ENCODE assay signal across 8 cellular contexts in the genomic region with DNA sequence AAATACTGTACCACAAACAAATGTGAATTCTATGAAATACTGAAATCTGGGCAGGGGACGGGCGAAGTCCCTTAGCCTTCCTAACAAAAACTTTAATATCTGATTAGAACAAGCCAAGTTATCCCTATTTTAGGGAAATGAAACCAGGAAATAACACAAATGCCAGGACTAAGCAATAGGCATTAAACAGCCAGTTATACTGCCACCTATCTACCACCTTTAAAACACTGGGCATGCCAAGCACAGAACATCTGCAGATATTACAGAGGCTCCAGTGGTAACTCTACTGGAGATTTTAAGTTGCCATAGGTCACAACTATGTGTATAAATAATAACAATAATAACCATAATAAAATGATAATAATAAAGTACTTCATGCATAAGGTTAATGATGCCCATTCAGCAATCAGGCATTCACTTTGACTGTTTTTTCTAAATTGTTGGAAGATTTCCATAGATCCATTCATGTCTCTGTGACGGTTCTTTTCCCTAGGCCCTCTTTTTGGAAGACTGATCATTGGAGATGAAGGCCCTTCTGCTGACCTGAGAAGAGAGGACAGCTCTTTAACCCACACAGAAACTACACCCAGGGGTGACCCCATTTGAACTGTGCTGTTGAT.
A peak's percentile ranks its signal among the peaks of the same experiment; 100 is the strongest.
DNase-seq lines count a peak whose midpoint lies in the region; ATAC-seq, FAIRE-seq and TF ChIP-seq lines count a peak whose summit lies in the region.

No MANE protein-coding gene starts in this region.

- H3K4me1 ChIP-seq in neuronal stem cell (ENCODE audit: control insufficient read depth in 2 of 2, insufficient read depth in 1 of 2, low read depth in 1 of 2, low read length in 2 of 2), result no peaks in the 10 kb centered on the region

- H3K14ac ChIP-seq in neuronal stem cell (ENCODE audit: low read length), result no peak overlapping the region

- H2BK5ac ChIP-seq in neuronal stem cell (ENCODE audit: low read length), result no peak overlapping the region

- no peak overlapping the region for H4K8ac ChIP-seq in neuronal stem cell (ENCODE audit: low read depth, low read length)

- H4K91ac ChIP-seq in neuronal stem cell (ENCODE audit: low read depth, low read length, poor library complexity), result no peak overlapping the region

- H3K4me3 ChIP-seq in neuronal stem cell (ENCODE audit: low read length in 2 of 2), result no peak overlapping the region

- H3K9ac ChIP-seq in neuronal stem cell (ENCODE audit: low read depth, low read length, poor library complexity), result no peak overlapping the region

- no peak overlapping the region for H3K18ac ChIP-seq in neuronal stem cell (ENCODE audit: low read length)

- no peak overlapping the region for H2AK5ac ChIP-seq in neuronal stem cell (ENCODE audit: low read depth, low read length)

- no peaks in the 10 kb centered on the region for H3K4me1 Mint-ChIP-seq in T-helper 2 cell treated with Interferon-gamma antibody and Interleukin-4, amounts not matched to agents 5 μg/mL and 100 μg/mL, for 36 hours (ENCODE audit: low read depth)

- WGBS in neuronal stem cell (ENCODE audit: extremely low coverage in 2 of 2, insufficient read length in 2 of 2, insufficient replicate concordance in 1 of 2), 2 donors, result no CpG with 5 or more reads among the region's 3 CpGs

- DNase-seq in kidney glomerular epithelial cell (lab: John Stamatoyannopoulos, UW) (peak; percentile 32), neuronal stem cell (ENCODE audit: low spot score) (no peak)
- no peak for DNase-seq in T-helper 2 cell treated with Interferon-gamma antibody and Interleukin-4, amounts not matched to agents 5 μg/mL and 100 μg/mL, for 36 hours (ENCODE audit: low spot score)

- peak; percentile 82 for TF ChIP-seq CTCF in C4-2B (conservative IDR thresholded peaks at IDR 0.05)

- H2AFZ ChIP-seq in neuronal stem cell (ENCODE audit: low read length), result no peak overlapping the region

- H2BK15ac ChIP-seq in neuronal stem cell (ENCODE audit: low read length), result no peak overlapping the region

- no peak overlapping the region for H3K4me2 ChIP-seq in neuronal stem cell (ENCODE audit: insufficient read depth, low read length, poor library complexity, severe bottlenecking)

- H3K36me3 ChIP-seq in neuronal stem cell (replicated peaks in 1 of 2; ENCODE audit: control insufficient read depth in 2 of 2, insufficient read depth in 2 of 2, low read length in 2 of 2), result no peaks in the 10 kb centered on the region

- no peak overlapping the region for H3K4ac ChIP-seq in neuronal stem cell (ENCODE audit: low read length)

- ATAC-seq in HG03442 (IDR thresholded peaks at IDR 0.05; ENCODE audit: unreplicated experiment) (peak; percentile 42), HG02870 (IDR thresholded peaks at IDR 0.05; ENCODE audit: unreplicated experiment) (no peak), HG03097 (IDR thresholded peaks at IDR 0.05; ENCODE audit: low FRiP score, unreplicated experiment) (no peak)

- no peak overlapping the region for H3K27ac ChIP-seq in C4-2B
- no peak overlapping the region for H3K27ac ChIP-seq in neuronal stem cell (replicated peaks; ENCODE audit: low read length)

- no peak overlapping the region for H2BK120ac ChIP-seq in neuronal stem cell (ENCODE audit: low read depth, low read length)

- no peaks in the 10 kb centered on the region for H3K27me3 Mint-ChIP-seq in T-helper 2 cell treated with Interferon-gamma antibody and Interleukin-4, amounts not matched to agents 5 μg/mL and 100 μg/mL, for 36 hours (ENCODE audit: low read depth)

- H3K4me3 Mint-ChIP-seq in T-helper 2 cell treated with Interferon-gamma antibody and Interleukin-4, amounts not matched to agents 5 μg/mL and 100 μg/mL, for 36 hours, result no peak overlapping the region

- H3K36me3 Mint-ChIP-seq in T-helper 2 cell treated with Interferon-gamma antibody and Interleukin-4, amounts not matched to agents 5 μg/mL and 100 μg/mL, for 36 hours (ENCODE audit: low read depth), result no peaks in the 10 kb centered on the region

- H3K9me3 Mint-ChIP-seq in T-helper 2 cell treated with Interferon-gamma antibody and Interleukin-4, amounts not matched to agents 5 μg/mL and 100 μg/mL, for 36 hours, result no peaks in the 10 kb centered on the region

- no peaks in the 10 kb centered on the region for H3K9me3 ChIP-seq in neuronal stem cell (replicated peaks in 1 of 2; ENCODE audit: control insufficient read depth in 2 of 2, insufficient read depth in 1 of 2, low read depth in 1 of 2, low read length in 2 of 2)

- no peak overlapping the region for H2BK12ac ChIP-seq in neuronal stem cell (ENCODE audit: low read length)

- no peaks in the 10 kb centered on the region for H3K79me1 ChIP-seq in neuronal stem cell (ENCODE audit: low read depth, low read length)

- H3K23ac ChIP-seq in neuronal stem cell (ENCODE audit: low read depth, low read length, poor library complexity), result no peak overlapping the region

- H3K27me3 ChIP-seq in neuronal stem cell (ENCODE audit: control insufficient read depth in 3 of 3, insufficient read depth in 3 of 3, low read depth in 1 of 3, low read length in 3 of 3), result no peaks in the 10 kb centered on the region

- H3K27ac Mint-ChIP-seq in T-helper 2 cell treated with Interferon-gamma antibody and Interleukin-4, amounts not matched to agents 5 μg/mL and 100 μg/mL, for 36 hours, result no peak overlapping the region

- FAIRE-seq in TTC549 (lab: Jason Lieb, UNC), result peak; percentile 63
